28 cellular contexts compared by ENCODE assay signal in genomic region chr15:92025717-92026270, GRCh38.
"Had no signal": no experiment of that assay in that cellular context is flagged by ENCODE, and none has a peak within 500 bp of the region (broad histone marks: within the 10 kb centered on the region; RNA-seq: fewer than 3 reads in every experiment).

No MANE protein-coding gene starts in this region.

- H3K4me1 ChIP-seq: pancreas, prostate gland had no signal

- H3K4me3 ChIP-seq: esophagus muscularis mucosa, pancreas, prostate gland, skin epidermis, testis had no signal

- DNase-seq: activated CD4-positive, alpha-beta T cell treated with anti-CD3 and anti-CD28 coated beads for 48 hours; activated CD4-positive, alpha-beta T cell treated with anti-CD3 and anti-CD28 coated beads, Interleukin-2, amount 50 U/mL, for 48 hours; activated CD8-positive, alpha-beta memory T cell treated with anti-CD3 and anti-CD28 coated beads, Interleukin-2, amount 50 U/mL, for 48 hours; activated gamma-delta T cell treated with Interleukin-2 at 50 U/mL for 16 hours; activated naive CD4-positive, alpha-beta T cell treated with anti-CD3 and anti-CD28 coated beads, Interleukin-2, amount 50 U/mL, for 16 hours; activated T-cell treated with anti-CD3 and anti-CD28 coated beads, Interleukin-2, amount 50 U/mL, for 24 hours; amniotic stem cell; central memory CD4-positive, alpha-beta T cell; foreskin melanocyte; islet precursor cell; mammary epithelial cell; naive B cell; nephron progenitor cell; nucleus accumbens; pancreas; retina; stimulated activated CD4-positive, alpha-beta T cell treated with anti-CD3 and anti-CD28 coated beads, Interleukin-12 subunit alpha, Interleukin-12 subunit beta, amount 100 ng/mL, for 4 hours; stimulated activated CD4-positive, alpha-beta T cell treated with anti-CD3 and anti-CD28 coated beads, Interleukin-4, amount 100 ng/mL, for 1 hour; stimulated activated naive CD8-positive, alpha-beta T cell treated with anti-CD3 and anti-CD28 coated beads, Interleukin-15, Interleukin-2, amounts not matched to agents 100 U/mL and 50 U/mL, for 24 hours; T-helper 9 cell; testis; trophoblast cell; WERI-Rb-1 had no signal

- ATAC-seq: activated CD4-positive, CD25-positive, alpha-beta regulatory T cell treated with anti-CD3 and anti-CD28 coated beads, Interleukin-2, amount 50 U/mL, for 24 hours; pancreas; sciatic nerve; stimulated activated naive CD8-positive, alpha-beta T cell treated with anti-CD3 and anti-CD28 coated beads, Interleukin-15, Interleukin-2, amounts not matched to agents 100 U/mL and 50 U/mL, for 24 hours had no signal

- H3K36me3 ChIP-seq: esophagus muscularis mucosa, pancreas, prostate gland, WERI-Rb-1 had no signal

- H3K27ac ChIP-seq: esophagus muscularis mucosa, pancreas, prostate gland, testis, WERI-Rb-1 had no signal

- H3K9me3 ChIP-seq: esophagus muscularis mucosa, pancreas, prostate gland, testis had no signal

- H3K27me3 ChIP-seq: esophagus muscularis mucosa, pancreas, testis had no signal
